ENCODE assay signal across 9 cellular contexts in the genomic region with DNA sequence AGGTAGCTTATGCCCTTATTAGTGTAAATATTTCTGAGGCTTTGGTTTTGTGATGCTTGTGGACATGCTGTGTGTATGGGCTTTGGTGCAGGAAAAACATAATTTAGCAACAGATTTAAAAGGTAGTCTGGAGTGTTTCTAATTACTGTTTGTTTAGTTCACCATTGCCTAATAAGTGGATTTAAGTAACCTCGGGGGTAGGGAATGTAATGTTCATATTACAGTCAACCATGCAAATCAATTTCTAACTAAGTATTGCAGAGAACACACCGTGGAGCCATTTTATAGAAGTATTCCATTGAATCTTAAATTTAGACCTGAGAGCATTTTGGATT. TPM values are rescaled to one million over a fixed set of nuclear protein-coding genes. Genes with fewer than 3 reads are reported as not detected.
A peak's percentile ranks its signal among the peaks of the same experiment; 100 is the strongest.
DNase-seq lines count a peak whose midpoint lies in the region; ATAC-seq, FAIRE-seq and TF ChIP-seq lines count a peak whose summit lies in the region.
"Had no signal": no experiment of that assay in that cellular context is flagged by ENCODE, and none has a peak within 500 bp of the region (broad histone marks: within the 10 kb centered on the region; RNA-seq: fewer than 3 reads in every experiment).

No MANE protein-coding gene starts in this region.

- DNase-seq in IMR-90 (no peak), K562 (ENCODE audit: extremely low read depth in 1 of 4, low spot score in 3 of 4) (no peak), right lobe of liver (no peak), thoracic aorta (ENCODE audit: low spot score) (no peak), H4 (ENCODE audit: low spot score) (no peak)

- H3K27me3 ChIP-seq in IMR-90 (ENCODE audit: control insufficient read depth, insufficient read depth, low read length) (no peaks in the 10 kb centered on the region), K562 (ENCODE audit: control insufficient read depth in 2 of 2, insufficient read depth in 2 of 2, low read length in 2 of 2) (no peaks in the 10 kb centered on the region), right lobe of liver (no peaks in the 10 kb centered on the region), thoracic aorta (replicated peaks; ENCODE audit: insufficient read depth) (no peaks in the 10 kb centered on the region)
- H3K27me3 ChIP-seq: suprapubic skin had no signal

- no peak overlapping the region for H4K8ac ChIP-seq in IMR-90 (ENCODE audit: low read depth in 2 of 2, low read length in 2 of 2)

- POLR2A ChIA-PET in IMR-90 (lab: Charles Lee; ENCODE audit: unreplicated experiment), result no interaction called here
- POLR2A ChIA-PET in K562 (lab: Yijun Ruan, JAX), result interaction anchor here (2.1 kb wide), 1 partner anchor 9 kb away, joined by 10 read pairs; no protein-coding TSS in a partner anchor

- TF ChIP-seq CTCF in IMR-90 (conservative IDR thresholded peaks at IDR 0.05; ENCODE audit: low read depth, low read length), result no peak
- no peak for TF ChIP-seq CTCF in K562 (IDR thresholded peaks at IDR 0.05 in 2 of 3, conservative IDR thresholded peaks at IDR 0.05 in 1 of 3; ENCODE audit: insufficient read depth in 2 of 3, low read depth in 1 of 3, low read length in 3 of 3)
- no peak for TF ChIP-seq CTCF in right lobe of liver (IDR thresholded peaks at IDR 0.05)
- TF ChIP-seq CTCF in thoracic aorta (IDR thresholded peaks at IDR 0.05), result no peak

- H3K4me2 ChIP-seq in IMR-90 (ENCODE audit: low read depth, low read length), result no peak overlapping the region
- H3K4me2 ChIP-seq in K562 (ENCODE audit: insufficient read depth, low read length), result no peak overlapping the region

- H3K4ac ChIP-seq in IMR-90 (ENCODE audit: low read depth, low read length), result peak overlapping the region; percentile 2; the same call in 1 of the 2 replicates

- peaks cover 27 to 70% of the 10 kb centered on the region in 2 experiments for H3K79me1 ChIP-seq in IMR-90 (ENCODE audit: low read depth in 1 of 2, low read length in 2 of 2)

- 0 out of 2 replicates have a peak overlapping the region, but pooled peaks have one; percentile 10 for H2AK5ac ChIP-seq in IMR-90 (ENCODE audit: low read depth, low read length)

- H3K56ac ChIP-seq in IMR-90 (ENCODE audit: extremely low read depth, insufficient read depth, low read length), result no peak overlapping the region

- H3K18ac ChIP-seq in IMR-90 (ENCODE audit: low read depth, low read length), result no peak overlapping the region

- no peak overlapping the region for H3K14ac ChIP-seq in IMR-90 (replicated peaks; ENCODE audit: low read depth, low read length)

- ATAC-seq in IMR-90 (ENCODE audit: low read depth), result no peak
- ATAC-seq in K562, result no peak
- ATAC-seq in right lobe of liver, result peak in 3 of 4 donors; percentile 13 to 53 (median 45)
- no peak for ATAC-seq in thoracic aorta (ENCODE audit: insufficient number of reproducible peaks, low FRiP score, low read depth)
- no peak for ATAC-seq in esophagus mucosa
- ATAC-seq in HG02885 (IDR thresholded peaks at IDR 0.05; ENCODE audit: poor library complexity, unreplicated experiment), result no peak

- WGBS in IMR-90 (ENCODE audit: extremely low coverage in 2 of 2, insufficient read length in 1 of 2), 2 experiments, result no CpG with 5 or more reads among the region's 2 CpGs
- WGBS in K562 (ENCODE audit: insufficient coverage, low coverage, missing lambda C conversion rate), result 53% methylated on average over 2 of the region's 2 CpGs
- WGBS in right lobe of liver (ENCODE audit: insufficient coverage, low coverage, low lambda C conversion rate, missing lambda C conversion rate), result 22% methylated on average over 2 of the region's 2 CpGs

- TF ChIP-seq RAD21 in IMR-90 (IDR thresholded peaks at IDR 0.05; ENCODE audit: low read length) (no peak), K562 (CRISPR knock-in tag; conservative IDR thresholded peaks at IDR 0.05 in 1 of 2, IDR thresholded peaks at IDR 0.05 in 1 of 2) (no peak)

- CTCF ChIA-PET in IMR-90 (lab: Yijun Ruan, JAX) (interaction anchor here (1.1 to 2.1 kb wide), 8 partner anchors 10 to 119 kb away, joined by 3 to 7 read pairs (median 4); no protein-coding TSS in a partner anchor), K562 (lab: Yijun Ruan, JAX; ENCODE audit: low intra/inter-chr PET ratio) (no interaction called here)

- H4K20me1 ChIP-seq in IMR-90 (ENCODE audit: insufficient read depth, low read length), result peaks cover 21% of the 10 kb centered on the region; the same call in 1 of the 2 replicates
- H4K20me1 ChIP-seq in K562 (replicated peaks; ENCODE audit: control insufficient read depth, insufficient read depth, low read length), result peaks cover 12% of the 10 kb centered on the region; the same call in 1 of the 2 replicates

- 0 out of 2 replicates have a peak overlapping the region, but pooled peaks have one; percentile 2 for H3K23ac ChIP-seq in IMR-90 (ENCODE audit: low read depth, low read length)

- dilution Hi-C loops in IMR-90 (cut with HindIII; ENCODE audit: low sequenced_read_pairs, unreplicated experiment), result no loop called here

- no peak overlapping the region for H4K91ac ChIP-seq in IMR-90 (ENCODE audit: insufficient read depth, low read depth, low read length)

- H3K4me3 ChIP-seq in IMR-90 (ENCODE audit: insufficient read depth, low read depth, low read length) (no peak overlapping the region), K562 (no peak overlapping the region), right lobe of liver (no peak overlapping the region), thoracic aorta (peak overlapping the region; percentile 44)
- H3K4me3 ChIP-seq: suprapubic skin had no signal

- no peak overlapping the region for H2AK9ac ChIP-seq in IMR-90 (replicated peaks; ENCODE audit: low read depth, low read length, poor library complexity)

- FAIRE-seq in K562 (lab: Jason Lieb, UNC), result no peak
- FAIRE-seq: D721Med had no signal

- H2AFZ ChIP-seq in IMR-90 (replicated peaks; ENCODE audit: low read length, poor library complexity) (no peak overlapping the region), K562 (ENCODE audit: low read depth, low read length) (no peak overlapping the region)

- H3K27ac ChIP-seq in IMR-90 (ENCODE audit: insufficient read depth, low read length) (no peak overlapping the region), K562 (ENCODE audit: extremely low read depth, low read depth, low read length) (no peak overlapping the region), right lobe of liver (peak overlapping the region in 1 of 3 donors; percentile 43), thoracic aorta (peak overlapping the region; percentile 88)

- no peak overlapping the region for H2BK20ac ChIP-seq in IMR-90 (ENCODE audit: low read depth, low read length)

- TF ChIP-seq POLR2A in IMR-90 (IDR thresholded peaks at IDR 0.05; ENCODE audit: low read depth, low read length), result no peak
- no peak for TF ChIP-seq POLR2A in K562 (conservative IDR thresholded peaks at IDR 0.05)
- no peak for TF ChIP-seq POLR2A in right lobe of liver (IDR thresholded peaks at IDR 0.05)

- H3K36me3 ChIP-seq in IMR-90 (ENCODE audit: control insufficient read depth, insufficient read depth, low read length) (no peaks in the 10 kb centered on the region), K562 (ENCODE audit: control insufficient read depth, insufficient read depth, low read length) (no peaks in the 10 kb centered on the region; the same call in 2 of the 3 replicates), right lobe of liver (no peaks in the 10 kb centered on the region), thoracic aorta (no peaks in the 10 kb centered on the region)
- H3K36me3 ChIP-seq: suprapubic skin had no signal

- no TSS peak for BruUV-seq in IMR-90 (replicated peaks; lab: Mats Ljungman, UMichigan)
- no TSS peak for BruUV-seq in K562 (replicated peaks; lab: Mats Ljungman, UMichigan)

- H3K9ac ChIP-seq in IMR-90 (ENCODE audit: low read depth, low read length) (no peak overlapping the region), K562 (ENCODE audit: insufficient read depth in 1 of 2, low read depth in 2 of 2, low read length in 2 of 2) (no peak overlapping the region)

- no peak overlapping the region for H2BK15ac ChIP-seq in IMR-90 (ENCODE audit: low read depth, low read length)

- H3K9me3 ChIP-seq in IMR-90 (ENCODE audit: control insufficient read depth, insufficient read depth, low read length), result no peaks in the 10 kb centered on the region
- no peaks in the 10 kb centered on the region for H3K9me3 ChIP-seq in K562 (replicated peaks; ENCODE audit: control insufficient read depth, insufficient read depth, low read depth, low read length)
- no peaks in the 10 kb centered on the region for H3K9me3 ChIP-seq in right lobe of liver
- H3K9me3 ChIP-seq in thoracic aorta, result no peaks in the 10 kb centered on the region
- H3K9me3 ChIP-seq: suprapubic skin had no signal

- peak overlapping the region; percentile 37 for H2BK5ac ChIP-seq in IMR-90 (ENCODE audit: low read depth, low read length, poor library complexity, severe bottlenecking)

- peaks cover 21% of the 10 kb centered on the region for H3K9me1 ChIP-seq in IMR-90 (ENCODE audit: insufficient read depth, low read length)
- no peaks in the 10 kb centered on the region for H3K9me1 ChIP-seq in K562 (ENCODE audit: control insufficient read depth, insufficient read depth, low read length)

- 0 out of 3 replicates have a peak, but pooled peaks cover 13% of the 10 kb centered on the region for H3K79me2 ChIP-seq in K562 (ENCODE audit: control insufficient read depth, insufficient read depth, low read length)

- no peak for TF ChIP-seq EP300 in K562 (IDR thresholded peaks at IDR 0.05; ENCODE audit: low read length)

- intact Hi-C loops in IMR-90 (cut with micrococcal nuclease) (loop anchor here (2.0 kb wide), 2 partner anchors 53 to 119 kb away; a partner anchor contains a TSS), K562 (cut with micrococcal nuclease) (loop anchor here (1.0 to 10.0 kb wide), 3 partner anchors 97 to 455 kb away; a partner anchor contains a TSS), right lobe of liver (cut with DNase I) (no loop called here)

- peaks cover 14% of the 10 kb centered on the region for H3K4me1 ChIP-seq in IMR-90 (ENCODE audit: control insufficient read depth, insufficient read depth, low read length)
- H3K4me1 ChIP-seq in K562 (replicated peaks in 1 of 2; ENCODE audit: control insufficient read depth in 2 of 2, insufficient read depth in 2 of 2, low read length in 2 of 2), result peaks cover 5 to 23% of the 10 kb centered on the region in 2 experiments; a peak in 4 of 5 replicates
- H3K4me1 ChIP-seq in right lobe of liver, result peaks cover 0 to 23% (median 7%) of the 10 kb centered on the region in 4 donors
- H3K4me1 ChIP-seq in thoracic aorta (ENCODE audit: control insufficient read depth in 1 of 2, low read depth in 2 of 2), result peaks cover 42 to 96% of the 10 kb centered on the region in 2 donors

- H4K5ac ChIP-seq in IMR-90 (ENCODE audit: low read depth, low read length), result no peak overlapping the region

- in situ Hi-C loops in IMR-90 (cut with MboI; ENCODE audit: low sequenced_read_pairs) (no loop called here), K562 (cut with MboI) (no loop called here)

- no peak overlapping the region; the same call in 1 of the 2 replicates for H2BK120ac ChIP-seq in IMR-90 (ENCODE audit: low read depth, low read length)

RNA-seq across cellular contexts. Expression of a gene that starts 53.5 kb away (rescaled TPM):
- total RNA-seq in IMR-90 (2012; rRNA removed), result 41.0 and 46.7 TPM in 2 replicates
- polyA plus RNA-seq in IMR-90 (2012; rRNA removed), result 18.1 and 21.6 TPM in 2 replicates
- 6.1 and 6.7 TPM in 2 replicates for polyA plus RNA-seq in IMR-90 (2012; cell fraction: cytosol; rRNA removed)
- polyA plus RNA-seq in IMR-90 (2012; cell fraction: nucleus; rRNA removed; ENCODE audit: low replicate concordance), result 2.8 and 17.3 TPM in 2 replicates
- 21.5 and 44.0 TPM in 2 replicates for total RNA-seq in K562 (2011; cell fraction: chromatin; rRNA removed; ENCODE audit: low replicate concordance)
- 16.0 and 17.0 TPM in 2 replicates for total RNA-seq in K562 (2011; cell fraction: nucleolus; rRNA removed)
- total RNA-seq in K562 (2011; cell fraction: nucleoplasm; rRNA removed), result 30.9 and 54.3 TPM in 2 replicates
- 13.1 and 17.0 TPM in 2 replicates for total RNA-seq in K562 (2014; rRNA removed)
- 23.8 and 25.6 TPM in 2 replicates for total RNA-seq in K562 (2014; rRNA removed; fragmentation: Illumina TruSeq; extraction: Trizol)
- 23.1 and 24.7 TPM in 2 replicates for total RNA-seq in K562 (2015; rRNA removed; fragmentation: Illumina TruSeq; extraction: Trizol)
- total RNA-seq in K562 (2021), result 19.0 and 20.3 TPM in 2 replicates
- 19.3 and 23.4 TPM in 2 replicates for polyA plus RNA-seq in K562 (2011; rRNA removed)
- polyA plus RNA-seq in K562 (2011; cell fraction: cytosol; rRNA removed), result 8.7 and 16.6 TPM in 2 replicates
- 13.9 and 18.2 TPM in 2 replicates for polyA plus RNA-seq in K562 (2011; cell fraction: nucleus; rRNA removed)
- 14.9 and 22.1 TPM in 2 replicates for polyA plus RNA-seq in K562 (2012)
- polyA plus RNA-seq in K562 (2014; fragmentation: Illumina TruSeq; extraction: Trizol), result 17.2 and 21.1 TPM in 2 replicates
- 1 to 10 TPM; 3.5 to 5.6 TPM for polyA plus RNA-seq in K562 (2014; fragmentation: Nextera tagmentation; extraction: Ambion mirVana)
- 10.4 and 14.0 TPM in 2 replicates for polyA plus RNA-seq in K562 (2014; rRNA removed)
- polyA minus RNA-seq in K562 (2011; rRNA and poly(A)+ RNA removed), result 43.1 and 45.6 TPM in 2 replicates
- polyA minus RNA-seq in K562 (2011; cell fraction: cytosol; rRNA and poly(A)+ RNA removed), result 13.6 and 18.3 TPM in 2 replicates
- 19.4 and 34.4 TPM in 2 replicates for polyA minus RNA-seq in K562 (2011; cell fraction: nucleus; rRNA and poly(A)+ RNA removed)
- 10 to 100 TPM; 41.8 to 78.5 (median 48.9) TPM for total RNA-seq in right lobe of liver
- total RNA-seq in thoracic aorta, result 100 to 1,000 TPM; 114 to 139 TPM
- total RNA-seq in esophagus mucosa, result 13.2 TPM
- total RNA-seq in H4 (2014; rRNA removed; shearing (Covaris generic)), result 30.9 and 37.6 TPM in 2 replicates

Comparison
In these comparisons a context has a peak if more than half of its experiments do, and no peak if none do; other contexts are left out.
1. ATAC-seq: peak in right lobe of liver (3 of 4); none in IMR-90 (single experiment), K562 (single experiment), thoracic aorta (single experiment), esophagus mucosa (single experiment) and HG02885 (single experiment).
2. H3K27ac ChIP-seq: peak in thoracic aorta (2 of 2); none in IMR-90 (single experiment) and K562 (single experiment).
3. intact Hi-C loops: an anchor here in IMR-90 (2.0 kb wide) and K562 (1.0 to 10.0 kb wide); none called in right lobe of liver.